ENCODE assay signal across 11 cellular contexts in the genomic region with DNA sequence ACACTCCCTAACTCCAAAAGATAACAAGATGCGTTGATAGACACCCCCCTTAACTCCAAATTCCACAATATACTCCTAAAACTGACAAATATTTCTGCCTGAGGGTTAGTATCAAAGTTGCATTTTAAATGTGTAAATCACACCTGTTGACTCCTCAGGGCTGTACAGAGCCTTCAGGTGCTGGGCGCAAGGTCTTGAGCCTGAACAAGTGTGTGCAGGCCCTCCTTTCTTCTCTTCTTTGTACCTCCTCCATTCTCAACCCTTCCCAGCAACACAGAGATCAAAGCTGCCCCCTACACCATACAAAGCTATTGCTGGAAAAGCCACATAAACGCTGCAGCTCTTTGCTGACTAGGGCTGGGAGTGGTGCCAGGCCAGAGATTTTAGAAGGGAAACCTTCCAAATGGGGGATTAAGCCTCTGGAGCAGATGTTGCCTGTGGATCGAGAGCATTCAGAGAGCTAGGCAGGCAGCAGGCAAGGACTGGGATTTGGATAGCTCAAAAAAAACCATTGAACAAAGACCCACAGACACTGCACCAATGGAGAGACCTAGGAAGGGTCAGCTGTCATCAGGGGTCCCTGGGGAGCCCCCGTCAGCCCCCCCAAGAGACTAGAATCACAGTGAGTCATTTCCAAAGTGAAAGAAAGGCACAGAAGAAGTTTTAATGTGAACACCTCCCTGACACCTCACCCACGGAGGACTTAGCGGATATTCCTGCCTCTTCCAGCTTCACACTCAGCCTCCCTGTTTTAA. TPM values are rescaled to one million over a fixed set of nuclear protein-coding genes. Genes with fewer than 3 reads are reported as not detected.
A peak's percentile ranks its signal among the peaks of the same experiment; 100 is the strongest.
DNase-seq lines count a peak whose midpoint lies in the region; ATAC-seq and TF ChIP-seq lines count a peak whose summit lies in the region.
"Had no signal": no experiment of that assay in that cellular context is flagged by ENCODE, and none has a peak within 500 bp of the region (broad histone marks: within the 10 kb centered on the region; RNA-seq: fewer than 3 reads in every experiment).

No MANE protein-coding gene starts in this region.

- H3K79me1 ChIP-seq in H9 (ENCODE audit: insufficient read depth, low read depth, low read length, poor library complexity, severe bottlenecking) = no peaks in the 10 kb centered on the region

- no peak overlapping the region for H3K9ac ChIP-seq in H9 (ENCODE audit: extremely low read depth, insufficient read length, low read length)

- H3K4me3 Mint-ChIP-seq in WTC11 = no peak overlapping the region
- H3K4me3 Mint-ChIP-seq in activated T-helper 17 cell treated with anti-CD3 and anti-CD28 coated beads, Interleukin-2, amount 50 U/mL, for 72 hours = no peak overlapping the region
- H3K4me3 Mint-ChIP-seq in H9 = no peak overlapping the region

- H3K27me3 ChIP-seq in H9 (ENCODE audit: insufficient read depth, low read length) = no peaks in the 10 kb centered on the region

- no peak overlapping the region for H2AFZ ChIP-seq in H9 (ENCODE audit: low read length)

- H3K14ac ChIP-seq in H9 (ENCODE audit: insufficient read depth, low read length) = no peak overlapping the region

- H3K36me3 Mint-ChIP-seq in WTC11 (no peaks in the 10 kb centered on the region), H9 (ENCODE audit: insufficient read depth in 1 of 3, low read depth in 3 of 3) (no peaks in the 10 kb centered on the region; a peak in 2 of 7 replicates)
- H3K36me3 Mint-ChIP-seq in activated T-helper 17 cell treated with anti-CD3 and anti-CD28 coated beads, Interleukin-2, amount 50 U/mL, for 72 hours (ENCODE audit: low read depth) = no peaks in the 10 kb centered on the region

- no peaks in the 10 kb centered on the region for H3K23me2 ChIP-seq in H9 (ENCODE audit: insufficient read length, low read depth, low read length, poor library complexity, severe bottlenecking)

- no peaks in the 10 kb centered on the region; the same call in 1 of the 2 replicates for H3K4me1 ChIP-seq in H9 (ENCODE audit: insufficient read depth, low read length)

- H3K27me3 Mint-ChIP-seq in WTC11 (ENCODE audit: low read depth) (no peaks in the 10 kb centered on the region), H9 (ENCODE audit: low read depth) (peaks cover 3% of the 10 kb centered on the region; the same call in 1 of the 2 replicates)
- H3K27me3 Mint-ChIP-seq in activated T-helper 17 cell treated with anti-CD3 and anti-CD28 coated beads, Interleukin-2, amount 50 U/mL, for 72 hours = no peaks in the 10 kb centered on the region

- H3K27ac ChIP-seq in H9 (ENCODE audit: insufficient read length, low read depth, low read length) = no peak overlapping the region

- H2BK20ac ChIP-seq in H9 (ENCODE audit: low read depth, low read length, poor library complexity, severe bottlenecking) = no peak overlapping the region

- no peaks in the 10 kb centered on the region for H3K79me2 ChIP-seq in H9 (ENCODE audit: insufficient read depth, low read length)

- 0 out of 2 replicates have a peak overlapping the region, but pooled peaks have one; percentile 75 for H3K27ac Mint-ChIP-seq in WTC11
- no peak overlapping the region for H3K27ac Mint-ChIP-seq in activated T-helper 17 cell treated with anti-CD3 and anti-CD28 coated beads, Interleukin-2, amount 50 U/mL, for 72 hours
- H3K27ac Mint-ChIP-seq in H9 = peak overlapping the region in 1 of 3 experiments; percentile 48; a peak in 2 of 7 replicates

- CTCF ChIA-PET in WTC11 (lab: Charles Lee) = interaction anchor here (1.0 to 2.8 kb wide), 8 partner anchors 8 to 481 kb away, joined by 3 to 17 read pairs (median 4); a partner anchor contains a TSS

- H3K4me1 Mint-ChIP-seq in WTC11 (no peaks in the 10 kb centered on the region), H9 (peaks cover 4 to 12% of the 10 kb centered on the region in 2 experiments; a peak in 2 of 4 replicates)
- H3K4me1 Mint-ChIP-seq in activated T-helper 17 cell treated with anti-CD3 and anti-CD28 coated beads, Interleukin-2, amount 50 U/mL, for 72 hours = no peaks in the 10 kb centered on the region

- no peak overlapping the region for H4K5ac ChIP-seq in H9 (ENCODE audit: insufficient read length, low read depth, low read length)

- H2BK15ac ChIP-seq in H9 (ENCODE audit: low read depth, low read length) = no peak overlapping the region

- no peak overlapping the region for H3K4ac ChIP-seq in H9 (ENCODE audit: low read depth, low read length)

- DNase-seq in H4 (ENCODE audit: low spot score) = peak; percentile 49
- DNase-seq in WTC11 (ENCODE audit: low spot score) = no peak
- no peak for DNase-seq in left cardiac atrium
- peak; percentile 70 for DNase-seq in stromal cell of bone marrow (ENCODE audit: low read depth)
- DNase-seq in H9 = no peak
- DNase-seq: activated CD8-positive, alpha-beta memory T cell treated with anti-CD3 and anti-CD28 coated beads for 24 hours; NCI-H774 had no signal

- H4K20me1 ChIP-seq in H9 (ENCODE audit: control insufficient read depth, insufficient read depth, insufficient read length) = no peaks in the 10 kb centered on the region

- H2BK120ac ChIP-seq in H9 (ENCODE audit: low read depth, low read length, poor library complexity, severe bottlenecking) = no peak overlapping the region

- H3K4me2 ChIP-seq in H9 (ENCODE audit: insufficient read depth, insufficient read length, low read length) = no peak overlapping the region

- H4K8ac ChIP-seq in H9 (replicated peaks; ENCODE audit: insufficient read length, low read depth, low read length) = no peak overlapping the region

- H3K23ac ChIP-seq in H9 (ENCODE audit: insufficient read length, low read depth, low read length) = no peak overlapping the region

- no peaks in the 10 kb centered on the region for H3K9me3 ChIP-seq in H9 (ENCODE audit: control insufficient read depth, low read depth, low read length)

- ATAC-seq in WTC11 (no peak), left cardiac atrium (peak; percentile 76 to 84), HG03175 (IDR thresholded peaks at IDR 0.05; ENCODE audit: unreplicated experiment) (no peak), HG02610 (IDR thresholded peaks at IDR 0.05; ENCODE audit: unreplicated experiment) (no peak)
- no peak for ATAC-seq in activated T-helper 17 cell treated with anti-CD3 and anti-CD28 coated beads, Interleukin-2, amount 50 U/mL, for 72 hours (replicated peaks)

- no peak overlapping the region for H3K18ac ChIP-seq in H9 (ENCODE audit: insufficient read length, low read depth, low read length)

- TF ChIP-seq CTCF in WTC11 (IDR thresholded peaks at IDR 0.05) = no peak
- no peak for TF ChIP-seq CTCF in H9 (conservative IDR thresholded peaks at IDR 0.05)

- no peak overlapping the region for H4K91ac ChIP-seq in H9 (ENCODE audit: insufficient read length, low read depth, low read length)

- intact Hi-C loops in left cardiac atrium (cut with DNase I) = no loop called here

- no peak overlapping the region for H3T11ph ChIP-seq in H9 (ENCODE audit: low read length)

- H3K9me3 Mint-ChIP-seq in WTC11 (no peaks in the 10 kb centered on the region), H9 (no peaks in the 10 kb centered on the region)
- no peaks in the 10 kb centered on the region for H3K9me3 Mint-ChIP-seq in activated T-helper 17 cell treated with anti-CD3 and anti-CD28 coated beads, Interleukin-2, amount 50 U/mL, for 72 hours

- H3K56ac ChIP-seq in H9 (ENCODE audit: insufficient read length, low read depth, low read length) = no peak overlapping the region

- H2BK12ac ChIP-seq in H9 (ENCODE audit: insufficient read length, low read depth, low read length) = no peak overlapping the region

- no peak overlapping the region for H2AK5ac ChIP-seq in H9 (ENCODE audit: insufficient read length, low read length)

- POLR2A ChIA-PET in WTC11 (lab: Charles Lee) = interaction anchor here (0.6 kb wide), 1 partner anchor 12 kb away, joined by 3 read pairs; no protein-coding TSS in a partner anchor

- H2BK5ac ChIP-seq in H9 (ENCODE audit: insufficient read length, low read length) = no peak overlapping the region

- WGBS in H9 (ENCODE audit: extremely low coverage, insufficient read length, low lambda C conversion rate) = no CpG with 5 or more reads among the region's 7 CpGs

TF ChIP-seq in WTC11, 78 proteins besides CTCF, POLR2A, EP300 and RAD21:
- TF ChIP-seq ZBTB21 (CRISPR knock-in tag; IDR thresholded peaks at IDR 0.05; ENCODE audit: borderline replicate concordance) (no peak), EMX1 (CRISPR knock-in tag; IDR thresholded peaks at IDR 0.05) (no peak), ZNF671 (CRISPR knock-in tag; IDR thresholded peaks at IDR 0.05) (no peak), SMAD3 (CRISPR knock-in tag; IDR thresholded peaks at IDR 0.05; ENCODE audit: borderline replicate concordance) (no peak), FOXK1 (CRISPR knock-in tag; IDR thresholded peaks at IDR 0.05) (no peak)
- TF ChIP-seq, protein P1, sequence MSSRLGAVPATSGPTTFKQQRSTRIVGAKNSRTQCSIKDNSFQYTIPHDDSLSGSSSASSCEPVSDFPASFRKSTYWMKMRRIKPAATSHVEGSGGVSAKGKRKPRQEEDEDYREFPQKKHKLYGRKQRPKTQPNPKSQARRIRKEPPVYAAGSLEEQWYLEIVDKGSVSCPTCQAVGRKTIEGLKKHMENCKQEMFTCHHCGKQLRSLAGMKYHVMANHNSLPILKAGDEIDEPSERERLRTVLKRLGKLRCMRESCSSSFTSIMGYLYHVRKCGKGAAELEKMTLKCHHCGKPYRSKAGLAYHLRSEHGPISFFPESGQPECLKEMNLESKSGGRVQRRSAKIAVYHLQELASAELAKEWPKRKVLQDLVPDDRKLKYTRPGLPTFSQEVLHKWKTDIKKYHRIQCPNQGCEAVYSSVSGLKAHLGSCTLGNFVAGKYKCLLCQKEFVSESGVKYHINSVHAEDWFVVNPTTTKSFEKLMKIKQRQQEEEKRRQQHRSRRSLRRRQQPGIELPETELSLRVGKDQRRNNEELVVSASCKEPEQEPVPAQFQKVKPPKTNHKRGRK (CRISPR knock-in tag; IDR thresholded peaks at IDR 0.05; ENCODE audit: borderline replicate concordance) = no peak
TF ChIP-seq in WTC11: peak in this region for 0.

RNA-seq across cellular contexts. Expression of a gene that starts 18.3 kb away (rescaled TPM):
- 2.7 and 3.4 TPM in 2 replicates for total RNA-seq in H4 (2014; rRNA removed; shearing (Covaris generic))
- total RNA-seq in WTC11 (2021) (6.6 to 10.1 TPM (median 8.1 TPM) in 3 replicates), left cardiac atrium (10 to 100 TPM; 21.8 to 28.1 TPM), H9 (2021) (3.6 and 3.7 TPM in 2 replicates)
- total RNA-seq in activated T-helper 17 cell treated with anti-CD3 and anti-CD28 coated beads, Interleukin-2, amount 50 U/mL, for 72 hours = 10 to 100 TPM; 76.9 to 96.4 TPM

RNA-seq across cellular contexts. Expression of a gene that starts 18.4 kb away (rescaled TPM):
- not detected in 2 replicates for total RNA-seq in H4 (2014; rRNA removed; shearing (Covaris generic))
- 1.7 to 2.2 TPM (median 2.1 TPM) in 3 replicates for total RNA-seq in WTC11 (2021)
- not detected for total RNA-seq in left cardiac atrium
- total RNA-seq in activated T-helper 17 cell treated with anti-CD3 and anti-CD28 coated beads, Interleukin-2, amount 50 U/mL, for 72 hours = not detected
- total RNA-seq in H9 (2021) = 6.1 and 6.2 TPM in 2 replicates
- total RNA-seq: dermis microvascular lymphatic vessel endothelial cell had no signal

Comparison
In these comparisons a context has a peak if more than half of its experiments do, and no peak if none do; other contexts are left out.
1. DNase-seq: peak in H4 (single experiment) and stromal cell of bone marrow (single experiment); none in WTC11 (single experiment), left cardiac atrium (single experiment) and H9 (single experiment).
2. ATAC-seq: peak in left cardiac atrium (2 of 2); none in WTC11 (single experiment), activated T-helper 17 cell treated with anti-CD3 and anti-CD28 coated beads, Interleukin-2, amount 50 U/mL, for 72 hours (single experiment), HG03175 (single experiment) and HG02610 (single experiment).